In the genomic region with DNA sequence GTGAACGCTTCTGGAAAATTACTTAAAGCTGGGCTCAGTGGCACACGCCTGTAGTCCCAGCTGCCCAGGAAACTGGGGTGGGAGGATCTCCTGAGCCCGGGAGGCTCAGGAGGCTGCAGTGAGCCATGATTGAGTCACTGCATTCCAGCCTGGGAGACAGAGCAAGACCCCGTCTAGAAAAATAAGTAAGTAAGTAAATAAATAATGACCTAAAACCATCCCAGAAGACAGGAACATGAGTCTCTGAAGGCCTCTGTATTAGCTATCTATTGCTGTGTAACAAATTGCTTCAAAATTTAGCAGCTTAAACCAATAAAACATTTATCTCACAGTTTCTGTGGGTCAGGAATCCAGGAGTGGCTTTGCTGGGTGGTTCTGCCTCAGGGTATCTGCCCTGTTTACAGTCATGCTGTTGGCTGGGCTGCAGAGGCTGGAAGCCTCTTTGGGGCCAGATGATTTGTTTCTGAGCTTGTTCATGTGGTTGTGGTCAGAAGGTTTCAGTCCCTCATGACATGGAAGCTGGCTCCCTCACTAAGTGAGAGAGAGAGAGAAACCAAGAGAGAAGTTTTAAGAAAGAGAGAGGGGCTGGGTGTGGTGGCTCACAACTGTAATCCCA, we compare ENCODE assay signal across 8 cellular contexts. TPM values are rescaled to one million over a fixed set of nuclear protein-coding genes. Genes with fewer than 3 reads are reported as not detected.
DNase-seq lines count a peak whose midpoint lies in the region; ATAC-seq, FAIRE-seq and TF ChIP-seq lines count a peak whose summit lies in the region.

No MANE protein-coding gene starts in this region.

- FAIRE-seq in K562 (lab: Jason Lieb, UNC): no peak

- H3K27ac ChIP-seq in OCI-LY1 (ENCODE audit: low read depth, low read length, poor library complexity, severe bottlenecking) (peak overlapping the region; percentile 99), K562 (ENCODE audit: extremely low read depth, low read depth, low read length) (no peak overlapping the region)

- no TSS peak for BruUV-seq in K562 (replicated peaks; lab: Mats Ljungman, UMichigan)

- intact Hi-C loops in K562 (cut with micrococcal nuclease): no loop called here

- CTCF ChIA-PET in K562 (lab: Yijun Ruan, JAX; ENCODE audit: low intra/inter-chr PET ratio): no interaction called here

- H3K27me3 ChIP-seq in OCI-LY1 (ENCODE audit: insufficient read depth, low read length) (no peaks in the 10 kb centered on the region), K562 (ENCODE audit: control insufficient read depth in 2 of 2, insufficient read depth in 2 of 2, low read length in 2 of 2) (no peaks in the 10 kb centered on the region)

- H3F3A ChIP-seq in OCI-LY1 (ENCODE audit: insufficient read depth, low read length): 0 out of 2 replicates have a peak, but pooled peaks cover 8% of the 10 kb centered on the region

- TF ChIP-seq RAD21 in K562 (CRISPR knock-in tag; conservative IDR thresholded peaks at IDR 0.05 in 1 of 2, IDR thresholded peaks at IDR 0.05 in 1 of 2): no peak

- WGBS in K562 (ENCODE audit: insufficient coverage, low coverage, missing lambda C conversion rate): 33% methylated on average over 4 of the region's 4 CpGs

- H4K20me1 ChIP-seq in OCI-LY1 (ENCODE audit: insufficient read depth, low read length): no peaks in the 10 kb centered on the region
- H4K20me1 ChIP-seq in K562 (replicated peaks; ENCODE audit: control insufficient read depth, insufficient read depth, low read length): no peaks in the 10 kb centered on the region

- no peak for DNase-seq in K562 (ENCODE audit: extremely low read depth in 1 of 4, low spot score in 3 of 4)
- peak; percentile 9 for DNase-seq in stimulated activated CD4-positive, alpha-beta T cell treated with anti-CD3 and anti-CD28 coated beads, Interleukin-4, amount 100 ng/mL, for 1 hour
- no peak for DNase-seq in NCI-H2196 (lab: John Stamatoyannopoulos, UW; ENCODE audit: unreplicated experiment)
- DNase-seq in UCSD-AML1 (lab: John Stamatoyannopoulos, UW; ENCODE audit: unreplicated experiment): no peak
- no peak for DNase-seq in NK-92 (lab: John Stamatoyannopoulos, UW; ENCODE audit: unreplicated experiment)

- H3K9ac ChIP-seq in OCI-LY1 (ENCODE audit: low read length) (peak overlapping the region; percentile 75), K562 (ENCODE audit: insufficient read depth in 1 of 2, low read depth in 2 of 2, low read length in 2 of 2) (no peak overlapping the region)

- no peak overlapping the region for H2AFZ ChIP-seq in OCI-LY1 (ENCODE audit: low read length)
- H2AFZ ChIP-seq in K562 (ENCODE audit: low read depth, low read length): no peak overlapping the region

- in situ Hi-C loops in K562 (cut with MboI): no loop called here

- peak overlapping the region; percentile 47 for H3K4me3 ChIP-seq in OCI-LY1 (ENCODE audit: low read depth, low read length, poor library complexity, severe bottlenecking)
- H3K4me3 ChIP-seq in K562: no peak overlapping the region

- peak overlapping the region; percentile 68 for H3K4me2 ChIP-seq in OCI-LY1 (ENCODE audit: low read length)
- no peak overlapping the region for H3K4me2 ChIP-seq in K562 (ENCODE audit: insufficient read depth, low read length)

- H3K79me2 ChIP-seq in OCI-LY1 (ENCODE audit: insufficient read depth, low read length) (no peaks in the 10 kb centered on the region), K562 (ENCODE audit: control insufficient read depth, insufficient read depth, low read length) (no peaks in the 10 kb centered on the region)

- no peak for TF ChIP-seq EP300 in K562 (IDR thresholded peaks at IDR 0.05; ENCODE audit: low read length)

- ATAC-seq in GM18517 (IDR thresholded peaks at IDR 0.05; ENCODE audit: unreplicated experiment): peak; percentile 88
- peak; percentile 78 for ATAC-seq in HG02571 (IDR thresholded peaks at IDR 0.05; ENCODE audit: unreplicated experiment)
- ATAC-seq in K562: no peak; the same call in 2 of the 3 replicates

- H3K36me3 ChIP-seq in OCI-LY1 (ENCODE audit: insufficient read depth, low read length): no peaks in the 10 kb centered on the region
- no peaks in the 10 kb centered on the region for H3K36me3 ChIP-seq in K562 (ENCODE audit: control insufficient read depth, insufficient read depth, low read length)

- TF ChIP-seq CTCF in OCI-LY1 (IDR thresholded peaks at IDR 0.05; ENCODE audit: low read length) (no peak), K562 (IDR thresholded peaks at IDR 0.05 in 2 of 3, conservative IDR thresholded peaks at IDR 0.05 in 1 of 3; ENCODE audit: insufficient read depth in 2 of 3, low read depth in 1 of 3, low read length in 3 of 3) (no peak)

- TF ChIP-seq POLR2A in K562 (conservative IDR thresholded peaks at IDR 0.05): no peak

- no peaks in the 10 kb centered on the region for H3K9me3 ChIP-seq in OCI-LY1 (ENCODE audit: low read length)
- H3K9me3 ChIP-seq in K562 (replicated peaks; ENCODE audit: control insufficient read depth, insufficient read depth, low read depth, low read length): no peaks in the 10 kb centered on the region

- H3K9me2 ChIP-seq in OCI-LY1 (ENCODE audit: low read depth, low read length): no peaks in the 10 kb centered on the region

- no peaks in the 10 kb centered on the region for H3K9me1 ChIP-seq in K562 (ENCODE audit: control insufficient read depth, insufficient read depth, low read length)

- peaks cover 80% of the 10 kb centered on the region for H3K4me1 ChIP-seq in OCI-LY1 (ENCODE audit: insufficient read depth, low read length, severe bottlenecking)
- H3K4me1 ChIP-seq in K562 (replicated peaks in 1 of 2; ENCODE audit: control insufficient read depth in 2 of 2, insufficient read depth in 2 of 2, low read length in 2 of 2): peaks cover 6 to 7% of the 10 kb centered on the region in 2 experiments; a peak in 4 of 5 replicates

- POLR2A ChIA-PET in K562 (lab: Yijun Ruan, JAX): interaction anchor here (0.6 to 3.2 kb wide), 6 partner anchors 10 to 147 kb away, joined by 3 to 15 read pairs (median 3); no protein-coding TSS in a partner anchor

TF ChIP-seq in K562, 482 proteins besides CTCF, POLR2A, EP300 and RAD21:
- TF ChIP-seq ESRRA (IDR thresholded peaks at IDR 0.05; ENCODE audit: borderline replicate concordance, low read depth) (no peak), ZNF77 (CRISPR knock-in tag; IDR thresholded peaks at IDR 0.05) (no peak), PHTF2 (CRISPR knock-in tag; IDR thresholded peaks at IDR 0.05) (no peak), FOSL1 (tag; conservative IDR thresholded peaks at IDR 0.05) (peak; percentile 46; the same call in 1 of the 2 replicates), HES1 (IDR thresholded peaks at IDR 0.05; ENCODE audit: low read depth) (no peak), MYNN (IDR thresholded peaks at IDR 0.05) (no peak), MYNN (CRISPR knock-in tag; IDR thresholded peaks at IDR 0.05) (no peak)
- TF ChIP-seq, protein P1, sequence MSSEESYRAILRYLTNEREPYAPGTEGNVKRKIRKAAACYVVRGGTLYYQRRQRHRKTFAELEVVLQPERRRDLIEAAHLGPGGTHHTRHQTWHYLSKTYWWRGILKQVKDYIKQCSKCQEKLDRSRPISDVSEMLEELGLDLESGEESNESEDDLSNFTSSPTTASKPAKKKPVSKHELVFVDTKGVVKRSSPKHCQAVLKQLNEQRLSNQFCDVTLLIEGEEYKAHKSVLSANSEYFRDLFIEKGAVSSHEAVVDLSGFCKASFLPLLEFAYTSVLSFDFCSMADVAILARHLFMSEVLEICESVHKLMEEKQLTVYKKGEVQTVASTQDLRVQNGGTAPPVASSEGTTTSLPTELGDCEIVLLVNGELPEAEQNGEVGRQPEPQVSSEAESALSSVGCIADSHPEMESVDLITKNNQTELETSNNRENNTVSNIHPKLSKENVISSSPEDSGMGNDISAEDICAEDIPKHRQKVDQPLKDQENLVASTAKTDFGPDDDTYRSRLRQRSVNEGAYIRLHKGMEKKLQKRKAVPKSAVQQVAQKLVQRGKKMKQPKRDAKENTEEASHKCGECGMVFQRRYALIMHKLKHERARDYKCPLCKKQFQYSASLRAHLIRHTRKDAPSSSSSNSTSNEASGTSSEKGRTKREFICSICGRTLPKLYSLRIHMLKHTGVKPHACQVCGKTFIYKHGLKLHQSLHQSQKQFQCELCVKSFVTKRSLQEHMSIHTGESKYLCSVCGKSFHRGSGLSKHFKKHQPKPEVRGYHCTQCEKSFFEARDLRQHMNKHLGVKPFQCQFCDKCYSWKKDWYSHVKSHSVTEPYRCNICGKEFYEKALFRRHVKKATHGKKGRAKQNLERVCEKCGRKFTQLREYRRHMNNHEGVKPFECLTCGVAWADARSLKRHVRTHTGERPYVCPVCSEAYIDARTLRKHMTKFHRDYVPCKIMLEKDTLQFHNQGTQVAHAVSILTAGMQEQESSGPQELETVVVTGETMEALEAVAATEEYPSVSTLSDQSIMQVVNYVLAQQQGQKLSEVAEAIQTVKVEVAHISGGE (CRISPR knock-in tag; IDR thresholded peaks at IDR 0.05): peak in 1 of 3 experiments; percentile 84; a peak in 2 of 6 replicates

RNA-seq across cellular contexts. Expression of gene NCOA3, which starts 48.4 kb away (rescaled TPM):
- total RNA-seq in K562 (2011; cell fraction: chromatin; rRNA removed; ENCODE audit: low replicate concordance): 42.2 and 88.7 TPM in 2 replicates
- 19.5 and 23.2 TPM in 2 replicates for total RNA-seq in K562 (2011; cell fraction: nucleolus; rRNA removed)
- total RNA-seq in K562 (2011; cell fraction: nucleoplasm; rRNA removed): 36.6 and 49.6 TPM in 2 replicates
- 12.1 and 12.4 TPM in 2 replicates for total RNA-seq in K562 (2014; rRNA removed)
- 16.1 and 19.6 TPM in 2 replicates for total RNA-seq in K562 (2014; rRNA removed; fragmentation: Illumina TruSeq; extraction: Trizol)
- total RNA-seq in K562 (2015; rRNA removed; fragmentation: Illumina TruSeq; extraction: Trizol): 17.1 and 17.2 TPM in 2 replicates
- total RNA-seq in K562 (2021): 15.3 and 17.0 TPM in 2 replicates
- 24.3 and 24.7 TPM in 2 replicates for polyA plus RNA-seq in K562 (2011; rRNA removed)
- polyA plus RNA-seq in K562 (2011; cell fraction: cytosol; rRNA removed): 11.6 and 17.3 TPM in 2 replicates
- polyA plus RNA-seq in K562 (2011; cell fraction: nucleus; rRNA removed): 34.8 and 45.8 TPM in 2 replicates
- 9.0 and 14.7 TPM in 2 replicates for polyA plus RNA-seq in K562 (2012)
- polyA plus RNA-seq in K562 (2014; fragmentation: Illumina TruSeq; extraction: Trizol): 12.5 and 14.4 TPM in 2 replicates
- 1 to 10 TPM; 3.2 to 4.7 TPM for polyA plus RNA-seq in K562 (2014; fragmentation: Nextera tagmentation; extraction: Ambion mirVana)
- polyA plus RNA-seq in K562 (2014; rRNA removed): 11.6 and 12.2 TPM in 2 replicates
- polyA minus RNA-seq in K562 (2011; rRNA and poly(A)+ RNA removed): 37.1 and 46.6 TPM in 2 replicates
- polyA minus RNA-seq in K562 (2011; cell fraction: cytosol; rRNA and poly(A)+ RNA removed): 16.8 and 20.7 TPM in 2 replicates
- 13.1 and 32.8 TPM in 2 replicates for polyA minus RNA-seq in K562 (2011; cell fraction: nucleus; rRNA and poly(A)+ RNA removed)
